ENCODE assay signal across 9 cellular contexts in genomic region chr18:908631-909621, GRCh38. TPM values are rescaled to one million over a fixed set of nuclear protein-coding genes. Genes with fewer than 3 reads are reported as not detected.
A peak's percentile ranks its signal among the peaks of the same experiment; 100 is the strongest.
DNase-seq lines count a peak whose midpoint lies in the region; ATAC-seq, FAIRE-seq and TF ChIP-seq lines count a peak whose summit lies in the region.
"Had no signal": no experiment of that assay in that cellular context is flagged by ENCODE, and none has a peak within 500 bp of the region (broad histone marks: within the 10 kb centered on the region; RNA-seq: fewer than 3 reads in every experiment).

No MANE protein-coding gene starts in this region.

- in situ Hi-C loops in transverse colon (cut with MboI; ENCODE audit: low pct_ligation_motif_present in 1 of 4, low pct_unique_long_range_greater_than_20kb in 1 of 4, low sequenced_read_pairs in 3 of 4): no loop called here

- H3K27me3 Mint-ChIP-seq in MCF 10A (ENCODE audit: insufficient read depth, unreplicated experiment): peaks cover 12% of the 10 kb centered on the region
- peaks cover 72% of the 10 kb centered on the region for H3K27me3 Mint-ChIP-seq in activated CD8-positive, alpha-beta T cell treated with anti-CD3 and anti-CD28 coated beads, Interleukin-2, amount 10 ng/mL, durations not matched to agents 7 days and 5 days (ENCODE audit: low read depth)

- peak overlapping the region; percentile 39 to 61 (median 42) for H3K4me3 ChIP-seq in breast epithelium
- H3K4me3 ChIP-seq in kidney (ENCODE audit: low read length in 2 of 2): peak overlapping the region; percentile 53 to 65
- H3K4me3 ChIP-seq in transverse colon: peak overlapping the region in 3 of 4 donors; percentile 2 to 45 (median 19)

- H3K27ac ChIP-seq in breast epithelium: no peak overlapping the region
- no peak overlapping the region for H3K27ac ChIP-seq in kidney (ENCODE audit: low read depth in 2 of 2, low read length in 2 of 2)
- H3K27ac ChIP-seq in transverse colon: no peak overlapping the region

- POLR2A ChIA-PET in MCF 10A (lab: Yijun Ruan, JAX): no interaction called here
- POLR2A ChIA-PET in activated CD8-positive, alpha-beta T cell treated with anti-CD3 and anti-CD28 coated beads, Interleukin-2, amount 10 ng/mL, durations not matched to agents 7 days and 5 days (lab: Charles Lee): no interaction called here

- TF ChIP-seq EP300 in transverse colon (IDR thresholded peaks at IDR 0.05; ENCODE audit: low read depth): no peak

- H3K27ac Mint-ChIP-seq in MCF 10A (ENCODE audit: low read depth, unreplicated experiment): no peak overlapping the region
- H3K27ac Mint-ChIP-seq in activated CD8-positive, alpha-beta T cell treated with anti-CD3 and anti-CD28 coated beads, Interleukin-2, amount 10 ng/mL, durations not matched to agents 7 days and 5 days: peak overlapping the region; percentile 18

- intact Hi-C loops in breast epithelium (cut with DNase I; ENCODE audit: low total_unique reads) (no loop called here), MCF 10A (cut with micrococcal nuclease) (no loop called here), kidney (cut with DNase I) (no loop called here), transverse colon (cut with DNase I; ENCODE audit: low total_unique reads) (no loop called here)

- ATAC-seq in activated CD8-positive, alpha-beta T cell treated with anti-CD3 and anti-CD28 coated beads, Interleukin-2, amount 10 ng/mL, durations not matched to agents 7 days and 5 days: no peak
- no peak for ATAC-seq in HG02973 (IDR thresholded peaks at IDR 0.05; ENCODE audit: unreplicated experiment)

- H3K9me3 Mint-ChIP-seq in MCF 10A (ENCODE audit: unreplicated experiment): no peaks in the 10 kb centered on the region
- H3K9me3 Mint-ChIP-seq in activated CD8-positive, alpha-beta T cell treated with anti-CD3 and anti-CD28 coated beads, Interleukin-2, amount 10 ng/mL, durations not matched to agents 7 days and 5 days (ENCODE audit: insufficient read depth): no peaks in the 10 kb centered on the region

- CTCF ChIA-PET in MCF 10A (lab: Yijun Ruan, JAX): no interaction called here
- CTCF ChIA-PET in activated CD8-positive, alpha-beta T cell treated with anti-CD3 and anti-CD28 coated beads, Interleukin-2, amount 10 ng/mL, durations not matched to agents 7 days and 5 days (lab: Charles Lee): no interaction called here

- H3K4me1 Mint-ChIP-seq in MCF 10A (ENCODE audit: insufficient read depth, unreplicated experiment): no peaks in the 10 kb centered on the region
- H3K4me1 Mint-ChIP-seq in activated CD8-positive, alpha-beta T cell treated with anti-CD3 and anti-CD28 coated beads, Interleukin-2, amount 10 ng/mL, durations not matched to agents 7 days and 5 days (ENCODE audit: low read depth): peaks cover 22% of the 10 kb centered on the region

- WGBS in transverse colon (ENCODE audit: low coverage in 1 of 2), 2 donors: 26 to 28% methylated on average over 16 to 54 of the region's 65 CpGs

- DNase-seq in breast epithelium (ENCODE audit: low spot score in 2 of 2) (no peak), MCF 10A (ENCODE audit: unreplicated experiment) (no peak), kidney (no peak), transverse colon (no peak), putamen (ENCODE audit: low spot score) (no peak), SKM-1 treated with dmso at 0.1 percent for 144 hours (lab: John Stamatoyannopoulos, UW; ENCODE audit: unreplicated experiment) (no peak)
- DNase-seq in activated CD8-positive, alpha-beta T cell treated with anti-CD3 and anti-CD28 coated beads, Interleukin-2, amount 10 ng/mL, durations not matched to agents 7 days and 5 days: no peak
- DNase-seq: foreskin melanocyte had no signal

- no peak overlapping the region for H3K4me3 Mint-ChIP-seq in MCF 10A (ENCODE audit: unreplicated experiment)
- H3K4me3 Mint-ChIP-seq in activated CD8-positive, alpha-beta T cell treated with anti-CD3 and anti-CD28 coated beads, Interleukin-2, amount 10 ng/mL, durations not matched to agents 7 days and 5 days: peak overlapping the region; percentile 61

- BruUV-seq in MCF 10A (replicated peaks; lab: Mats Ljungman, UMichigan): no TSS peak

- no peaks in the 10 kb centered on the region for H3K36me3 ChIP-seq in breast epithelium
- H3K36me3 ChIP-seq in kidney (ENCODE audit: control insufficient read depth in 1 of 2, insufficient read depth in 2 of 2, low read length in 2 of 2): no peaks in the 10 kb centered on the region
- H3K36me3 ChIP-seq in transverse colon: no peaks in the 10 kb centered on the region

- H3K4me1 ChIP-seq in breast epithelium: peaks cover 7 to 23% of the 10 kb centered on the region in 2 donors
- peaks cover 0 to 12% of the 10 kb centered on the region in 2 donors for H3K4me1 ChIP-seq in kidney (ENCODE audit: control insufficient read depth in 1 of 2, insufficient read depth in 1 of 2, low read depth in 1 of 2, low read length in 2 of 2)
- H3K4me1 ChIP-seq in transverse colon: peaks cover 7 to 42% (median 22%) of the 10 kb centered on the region in 4 donors

- TF ChIP-seq CTCF in breast epithelium (IDR thresholded peaks at IDR 0.05): no peak
- TF ChIP-seq CTCF in MCF 10A (IDR thresholded peaks at IDR 0.05; ENCODE audit: unreplicated experiment): no peak
- TF ChIP-seq CTCF in kidney (IDR thresholded peaks at IDR 0.05; ENCODE audit: borderline replicate concordance, extremely low read depth, insufficient read depth): no peak
- TF ChIP-seq CTCF in transverse colon (IDR thresholded peaks at IDR 0.05): no peak

- TF ChIP-seq POLR2A in breast epithelium (IDR thresholded peaks at IDR 0.05) (no peak), transverse colon (IDR thresholded peaks at IDR 0.05) (no peak)

- H3K9me3 ChIP-seq in breast epithelium: no peaks in the 10 kb centered on the region
- H3K9me3 ChIP-seq in kidney (ENCODE audit: control insufficient read depth in 1 of 2, low read length in 2 of 2): no peaks in the 10 kb centered on the region
- no peaks in the 10 kb centered on the region for H3K9me3 ChIP-seq in transverse colon

- no peaks in the 10 kb centered on the region for H3K36me3 Mint-ChIP-seq in MCF 10A (ENCODE audit: insufficient read depth, unreplicated experiment)
- peaks cover 2% of the 10 kb centered on the region for H3K36me3 Mint-ChIP-seq in activated CD8-positive, alpha-beta T cell treated with anti-CD3 and anti-CD28 coated beads, Interleukin-2, amount 10 ng/mL, durations not matched to agents 7 days and 5 days (ENCODE audit: low read depth)

- peaks cover 16 to 84% of the 10 kb centered on the region in 2 donors for H3K27me3 ChIP-seq in breast epithelium
- H3K27me3 ChIP-seq in transverse colon: peaks cover 92% of the 10 kb centered on the region

- no peak overlapping the region for H3K9ac ChIP-seq in kidney (ENCODE audit: low read length in 2 of 2)

- no peak for FAIRE-seq in kidney (lab: Jason Lieb, UNC)

RNA-seq across cellular contexts. Expression of gene ADCYAP1, which starts 4.3 kb away (rescaled TPM):
- total RNA-seq in breast epithelium (1 to 10 TPM in 1 of 3 donors, under 1 TPM in 1, not detected in 1; 0.33 to 1.2 TPM), MCF 10A (2022) (not detected in 2 replicates), kidney (11.1 TPM), transverse colon (under 1 TPM in 2 of 4 donors, not detected in 2; 0.41 to 0.64 TPM)
- total RNA-seq in activated CD8-positive, alpha-beta T cell treated with anti-CD3 and anti-CD28 coated beads, Interleukin-2, amount 10 ng/mL, durations not matched to agents 7 days and 5 days: not detected
- 1.8 TPM for polyA plus RNA-seq in kidney (ENCODE audit: insufficient read depth, low read depth, low replicate concordance)
